In genomic region chr3:136211547-136211946, GRCh38 we compare ENCODE assay signal across 29 cellular contexts.
"Had no signal": no experiment of that assay in that cellular context is flagged by ENCODE, and none has a peak within 500 bp of the region (broad histone marks: within the 10 kb centered on the region; RNA-seq: fewer than 3 reads in every experiment).

No MANE protein-coding gene starts in this region.

- ATAC-seq: left colon; left lung; lower lobe of right lung; natural killer cell; right cardiac atrium; stimulated activated effector memory CD8-positive, alpha-beta T cell treated with anti-CD3 and anti-CD28 coated beads, Interleukin-12 subunit alpha, Interleukin-12 subunit beta, amount 100 ng/mL, for 72 hours had no signal

- H3K27me3 ChIP-seq: left lung, neural progenitor cell, neutrophil, sigmoid colon, uterus had no signal

- H3K9me3 ChIP-seq: left lung, lower lobe of right lung, neutrophil, prostate gland, sigmoid colon, spleen, suprapubic skin, thoracic aorta, tibial artery, uterus had no signal

- H3K27ac ChIP-seq: left lung, lower lobe of right lung, neural progenitor cell, neutrophil, prostate gland, sigmoid colon, spleen, suprapubic skin, thoracic aorta, tibial artery, uterus had no signal

- H3K4me2 ChIP-seq: neural progenitor cell had no signal

- H3K4me3 ChIP-seq: left lung, lower lobe of right lung, neural progenitor cell, prostate gland, sigmoid colon, spleen, suprapubic skin, thoracic aorta, tibial artery, uterus had no signal

- H3K9ac ChIP-seq: neural progenitor cell had no signal

- DNase-seq: hypothalamus; immature natural killer cell; kidney; left colon; left lung; lower lobe of right lung; mammary epithelial cell; mesenchymal stem cell; naive B cell; natural killer cell; nephron progenitor cell; occipital lobe; posterior cingulate gyrus; retina; right cardiac atrium; sigmoid colon; small intestine; spleen; stimulated activated CD4-positive, alpha-beta T cell treated with anti-CD3 and anti-CD28 coated beads, Interleukin-4, amount 100 ng/mL, for 24 hours; stimulated activated naive CD4-positive, alpha-beta T cell; tibial artery; trophoblast cell; uterus had no signal

- H2AFZ ChIP-seq: neural progenitor cell had no signal

- H3K36me3 ChIP-seq: left lung, lower lobe of right lung, neural progenitor cell, neutrophil, prostate gland, sigmoid colon, spleen, suprapubic skin, thoracic aorta, tibial artery, uterus had no signal

- H3K4me1 ChIP-seq: left lung, lower lobe of right lung, neural progenitor cell, prostate gland, sigmoid colon, spleen, suprapubic skin, tibial artery, uterus had no signal
